In the genomic region with DNA sequence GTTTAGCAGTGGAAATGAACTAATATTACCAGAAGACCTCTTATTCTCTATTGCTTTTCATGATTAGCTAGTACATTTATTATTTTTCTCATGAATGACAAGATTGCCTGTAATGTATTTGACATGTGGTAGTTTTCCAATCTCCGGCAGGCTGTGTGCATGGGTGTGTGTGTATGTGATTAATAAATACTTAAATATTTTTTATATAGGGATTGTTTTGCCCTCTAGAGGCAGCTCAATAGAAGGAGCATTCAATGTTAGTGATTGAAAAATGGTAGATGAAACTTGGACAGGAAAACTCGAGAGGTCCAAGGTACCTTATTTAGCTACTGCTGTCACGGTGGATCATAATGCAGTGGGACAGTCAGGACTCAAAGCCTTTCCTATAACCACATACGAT, we compare ENCODE assay signal across 17 cellular contexts.
DNase-seq lines count a peak whose midpoint lies in the region; ATAC-seq, FAIRE-seq and TF ChIP-seq lines count a peak whose summit lies in the region.
"Had no signal": no experiment of that assay in that cellular context is flagged by ENCODE, and none has a peak within 500 bp of the region (broad histone marks: within the 10 kb centered on the region; RNA-seq: fewer than 3 reads in every experiment).

No MANE protein-coding gene starts in this region.

- intact Hi-C loops in right lobe of liver (cut with DNase I) = no loop called here

- H3K36me3 ChIP-seq in brain microvascular endothelial cell (replicated peaks) (no peaks in the 10 kb centered on the region), right lobe of liver (no peaks in the 10 kb centered on the region)
- H3K36me3 ChIP-seq: lower lobe of right lung, neural progenitor cell, spleen had no signal

- peak in 3 of 4 donors; percentile 25 to 75 (median 46) for ATAC-seq in right lobe of liver
- no peak for ATAC-seq in activated naive CD8-positive, alpha-beta T cell treated with anti-CD3 and anti-CD28 coated beads, Interleukin-2, amount 50 U/mL, for 24 hours
- no peak for ATAC-seq in stimulated activated memory B cell treated with anti-CD40 and anti-IgM and Interleukin-4, amounts not matched to agents 10 μg/mL and 1 μg/mL and 100 μg/mL, for 72 hours
- ATAC-seq: CD8-positive, alpha-beta T cell; lower lobe of right lung had no signal

- H3K36me3 Mint-ChIP-seq in activated naive CD8-positive, alpha-beta T cell treated with anti-CD3 and anti-CD28 coated beads, Interleukin-2, amount 50 U/mL, for 24 hours (ENCODE audit: low read depth) = no peaks in the 10 kb centered on the region
- H3K36me3 Mint-ChIP-seq in stimulated activated memory B cell treated with anti-CD40 and anti-IgM and Interleukin-4, amounts not matched to agents 10 μg/mL and 1 μg/mL and 100 μg/mL, for 72 hours = no peaks in the 10 kb centered on the region
- H3K36me3 Mint-ChIP-seq: CD8-positive, alpha-beta T cell; neural progenitor cell had no signal

- H3K27ac ChIP-seq in brain microvascular endothelial cell = no peak overlapping the region
- H3K27ac ChIP-seq in right lobe of liver = no peak overlapping the region
- H3K27ac ChIP-seq: KMS-11, lower lobe of right lung, neural progenitor cell, spleen had no signal

- no peaks in the 10 kb centered on the region for H3K4me1 Mint-ChIP-seq in activated naive CD8-positive, alpha-beta T cell treated with anti-CD3 and anti-CD28 coated beads, Interleukin-2, amount 50 U/mL, for 24 hours
- H3K4me1 Mint-ChIP-seq in stimulated activated memory B cell treated with anti-CD40 and anti-IgM and Interleukin-4, amounts not matched to agents 10 μg/mL and 1 μg/mL and 100 μg/mL, for 72 hours = no peaks in the 10 kb centered on the region
- H3K4me1 Mint-ChIP-seq: activated CD4-positive, alpha-beta T cell treated with anti-CD3 and anti-CD28 coated beads, Interleukin-2, amount 10 ng/mL, durations not matched to agents 24 days and 14 days had no signal

- H3K4me1 ChIP-seq in right lobe of liver = no peaks in the 10 kb centered on the region
- H3K4me1 ChIP-seq: lower lobe of right lung, spleen had no signal

- no peaks in the 10 kb centered on the region for H3K27me3 Mint-ChIP-seq in activated naive CD8-positive, alpha-beta T cell treated with anti-CD3 and anti-CD28 coated beads, Interleukin-2, amount 50 U/mL, for 24 hours
- no peaks in the 10 kb centered on the region for H3K27me3 Mint-ChIP-seq in stimulated activated memory B cell treated with anti-CD40 and anti-IgM and Interleukin-4, amounts not matched to agents 10 μg/mL and 1 μg/mL and 100 μg/mL, for 72 hours
- H3K27me3 Mint-ChIP-seq: activated CD4-positive, alpha-beta T cell treated with anti-CD3 and anti-CD28 coated beads, Interleukin-2, amount 10 ng/mL, durations not matched to agents 24 days and 14 days had no signal

- WGBS in right lobe of liver (ENCODE audit: insufficient coverage, low coverage, low lambda C conversion rate, missing lambda C conversion rate) = 26% methylated on average over 4 of the region's 4 CpGs

- FAIRE-seq in D721Med (lab: Jason Lieb, UNC) = no peak

- TF ChIP-seq CTCF in brain microvascular endothelial cell (IDR thresholded peaks at IDR 0.05; ENCODE audit: low read depth, low read length, missing control alignments) (peak; percentile 42), right lobe of liver (IDR thresholded peaks at IDR 0.05) (peak; percentile 12 to 36 (median 30)), D721Med (IDR thresholded peaks at IDR 0.05; ENCODE audit: insufficient read depth, missing control alignments) (no peak)

- in situ Hi-C loops in brain microvascular endothelial cell (cut with HindIII; ENCODE audit: low pct_ligation_motif_present, low sequenced_read_pairs) = no loop called here

- DNase-seq in HT-29 (ENCODE audit: low spot score) (peak; percentile 1), NCI-H524 treated with DMSO at 0.1 percent for 48 hours (lab: John Stamatoyannopoulos, UW) (peak; percentile 15), brain microvascular endothelial cell (no peak), right lobe of liver (no peak), D721Med (ENCODE audit: insufficient read length, low spot score) (no peak)
- DNase-seq in activated naive CD8-positive, alpha-beta T cell treated with anti-CD3 and anti-CD28 coated beads, Interleukin-2, amount 50 U/mL, for 24 hours = no peak
- DNase-seq: activated CD4-positive, alpha-beta T cell treated with anti-CD3 and anti-CD28 coated beads, Interleukin-2, amount 10 ng/mL, durations not matched to agents 24 days and 14 days; activated T-cell treated with anti-CD3 and anti-CD28 coated beads, Interleukin-2, amount 50 U/mL, for 48 hours; CD8-positive, alpha-beta T cell; hippocampal formation; lower lobe of right lung; NCI-H187; spleen; T-helper 1 cell had no signal

- H3K9me3 ChIP-seq in right lobe of liver = no peaks in the 10 kb centered on the region
- H3K9me3 ChIP-seq: lower lobe of right lung, spleen had no signal

- no peak for TF ChIP-seq POLR2A in right lobe of liver (IDR thresholded peaks at IDR 0.05)

- H3K27ac Mint-ChIP-seq in activated naive CD8-positive, alpha-beta T cell treated with anti-CD3 and anti-CD28 coated beads, Interleukin-2, amount 50 U/mL, for 24 hours = no peak overlapping the region
- H3K27ac Mint-ChIP-seq in stimulated activated memory B cell treated with anti-CD40 and anti-IgM and Interleukin-4, amounts not matched to agents 10 μg/mL and 1 μg/mL and 100 μg/mL, for 72 hours = no peak overlapping the region
- H3K27ac Mint-ChIP-seq: activated CD4-positive, alpha-beta T cell treated with anti-CD3 and anti-CD28 coated beads, Interleukin-2, amount 10 ng/mL, durations not matched to agents 24 days and 14 days; CD8-positive, alpha-beta T cell; neural progenitor cell had no signal

- H3K4me3 ChIP-seq in brain microvascular endothelial cell (ENCODE audit: low read depth, low read length) = no peak overlapping the region
- H3K4me3 ChIP-seq in right lobe of liver = no peak overlapping the region
- H3K4me3 ChIP-seq: lower lobe of right lung, neural progenitor cell, spleen had no signal

- H3K4me3 Mint-ChIP-seq in activated naive CD8-positive, alpha-beta T cell treated with anti-CD3 and anti-CD28 coated beads, Interleukin-2, amount 50 U/mL, for 24 hours = no peak overlapping the region
- H3K4me3 Mint-ChIP-seq in stimulated activated memory B cell treated with anti-CD40 and anti-IgM and Interleukin-4, amounts not matched to agents 10 μg/mL and 1 μg/mL and 100 μg/mL, for 72 hours = no peak overlapping the region
- H3K4me3 Mint-ChIP-seq: activated CD4-positive, alpha-beta T cell treated with anti-CD3 and anti-CD28 coated beads, Interleukin-2, amount 10 ng/mL, durations not matched to agents 24 days and 14 days; CD8-positive, alpha-beta T cell; neural progenitor cell had no signal

- no peaks in the 10 kb centered on the region for H3K9me3 Mint-ChIP-seq in activated naive CD8-positive, alpha-beta T cell treated with anti-CD3 and anti-CD28 coated beads, Interleukin-2, amount 50 U/mL, for 24 hours
- H3K9me3 Mint-ChIP-seq in stimulated activated memory B cell treated with anti-CD40 and anti-IgM and Interleukin-4, amounts not matched to agents 10 μg/mL and 1 μg/mL and 100 μg/mL, for 72 hours = peaks cover 2% of the 10 kb centered on the region
- H3K9me3 Mint-ChIP-seq: activated CD4-positive, alpha-beta T cell treated with anti-CD3 and anti-CD28 coated beads, Interleukin-2, amount 10 ng/mL, durations not matched to agents 24 days and 14 days; CD8-positive, alpha-beta T cell; neural progenitor cell had no signal

- H3K27me3 ChIP-seq in brain microvascular endothelial cell (replicated peaks) (no peaks in the 10 kb centered on the region), right lobe of liver (no peaks in the 10 kb centered on the region)
- H3K27me3 ChIP-seq: neural progenitor cell, spleen had no signal

Comparison
In these comparisons a context has a peak if more than half of its experiments do, and no peak if none do; other contexts are left out.
1. DNase-seq: peak in HT-29 (single experiment) and NCI-H524 treated with DMSO at 0.1 percent for 48 hours (single experiment); none in brain microvascular endothelial cell (single experiment), right lobe of liver (0 of 3), activated naive CD8-positive, alpha-beta T cell treated with anti-CD3 and anti-CD28 coated beads, Interleukin-2, amount 50 U/mL, for 24 hours (single experiment) and D721Med (single experiment).
2. ATAC-seq: peak in right lobe of liver (3 of 4); none in activated naive CD8-positive, alpha-beta T cell treated with anti-CD3 and anti-CD28 coated beads, Interleukin-2, amount 50 U/mL, for 24 hours (single experiment) and stimulated activated memory B cell treated with anti-CD40 and anti-IgM and Interleukin-4, amounts not matched to agents 10 μg/mL and 1 μg/mL and 100 μg/mL, for 72 hours (single experiment).